Comparison of ENCODE assay signal across 8 cellular contexts in the genomic region with DNA sequence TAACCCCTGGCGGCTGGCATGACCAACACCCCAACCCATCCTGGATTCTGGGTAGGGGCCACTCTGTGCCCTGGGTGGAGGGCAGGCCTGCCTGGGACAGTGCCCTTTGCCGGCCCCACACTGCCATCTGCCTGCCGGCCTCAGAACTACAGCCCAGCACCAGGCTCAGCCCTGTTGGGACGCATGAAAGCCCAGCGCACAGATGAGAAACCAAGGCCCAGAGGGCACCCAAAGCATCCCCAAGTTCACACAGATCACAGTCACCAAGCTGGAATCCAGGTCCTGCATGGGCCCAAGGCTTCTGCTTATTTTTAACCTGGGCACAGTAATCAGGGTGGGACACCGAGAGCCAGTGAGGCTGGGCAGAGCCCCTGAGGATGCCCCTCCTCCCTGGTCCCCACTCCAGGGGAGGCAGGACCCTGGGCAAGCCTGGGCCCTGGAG. TPM values are rescaled to one million over a fixed set of nuclear protein-coding genes. Genes with fewer than 3 reads are reported as not detected.
DNase-seq lines count a peak whose midpoint lies in the region; ATAC-seq, FAIRE-seq and TF ChIP-seq lines count a peak whose summit lies in the region.

No MANE protein-coding gene starts in this region.

- no peak for TF ChIP-seq POLR2A in HepG2 (IDR thresholded peaks at IDR 0.05; ENCODE audit: insufficient read depth in 1 of 2, low read depth in 2 of 2, low read length in 2 of 2)

- 16% methylated on average over 4 of the region's 6 CpGs for WGBS in HepG2 (ENCODE audit: low lambda C conversion rate)

- H3K36me3 ChIP-seq in CD8-positive, alpha-beta memory T cell (ENCODE audit: insufficient read depth, low read length), result peaks cover 11% of the 10 kb centered on the region
- H3K36me3 ChIP-seq in HepG2 (replicated peaks in 1 of 2; ENCODE audit: control insufficient read depth in 1 of 2, insufficient read depth in 2 of 2, low read length in 2 of 2), result 0 out of 5 replicates have a peak, but pooled peaks cover 4 to 8% of the 10 kb centered on the region in 2 experiments

- H3K4me3 Mint-ChIP-seq in CD8-positive, alpha-beta memory T cell, result no peak overlapping the region

- intact Hi-C loops in HepG2 (cut with micrococcal nuclease; ENCODE audit: unreplicated experiment), result loop anchor here (1.0 kb wide), 2 partner anchors 267 to 285 kb away; no protein-coding TSS in a partner anchor

- in situ Hi-C loops in HepG2 (cut with HindIII; ENCODE audit: extremely low pct_ligation_motif_present, low pct_unique_long_range_greater_than_20kb), result loop anchor here (5.0 kb wide), 1 partner anchor 269 kb away; no protein-coding TSS in a partner anchor

- peak; percentile 96 for TF ChIP-seq RAD21 in HepG2 (CRISPR knock-in tag; IDR thresholded peaks at IDR 0.05)

- POLR2A ChIA-PET in CD8-positive, alpha-beta memory T cell (lab: Charles Lee), result no interaction called here
- POLR2A ChIA-PET in HepG2 (lab: Yijun Ruan, JAX), result no interaction called here

- no peak overlapping the region for H3K9ac ChIP-seq in HepG2 (ENCODE audit: insufficient read depth, low read depth, low read length)

- peaks cover 0 to 13% (median 10%) of the 10 kb centered on the region in 5 donors for H3K9me3 Mint-ChIP-seq in CD8-positive, alpha-beta memory T cell

- no peaks in the 10 kb centered on the region for H3K79me2 ChIP-seq in HepG2 (ENCODE audit: insufficient read depth, low read length)

- DNase-seq in CD8-positive, alpha-beta memory T cell, result peak; percentile 18 to 64 (median 26)
- DNase-seq in Kasumi-1 (lab: John Stamatoyannopoulos, UW) (peak; percentile 38 to 40), cerebellar cortex (ENCODE audit: low spot score) (peak; percentile 49), HepG2 (ENCODE audit: low spot score) (peak; percentile 24)
- DNase-seq in activated CD4-positive, alpha-beta T cell treated with anti-CD3 and anti-CD28 coated beads for 1 hour, result peak; percentile 35
- peak in 2 of 3 donors; percentile 13 to 61 for DNase-seq in stimulated activated CD4-positive, alpha-beta T cell treated with anti-CD3 and anti-CD28 coated beads, TNF-alpha, amount 100 ng/mL, for 1 hour (ENCODE audit: low read depth in 3 of 3, low spot score in 1 of 3)

- TF ChIP-seq EP300 in HepG2 (IDR thresholded peaks at IDR 0.05; ENCODE audit: low read depth in 2 of 2, low read length in 2 of 2) (no peak), HepG2 (CRISPR knock-in tag; IDR thresholded peaks at IDR 0.05; ENCODE audit: borderline replicate concordance) (no peak)

- peaks cover 14 to 22% (median 17%) of the 10 kb centered on the region in 3 donors for H3K36me3 Mint-ChIP-seq in CD8-positive, alpha-beta memory T cell

- CTCF ChIA-PET in CD8-positive, alpha-beta memory T cell (lab: Charles Lee), result interaction anchor here (0.7 to 1.6 kb wide), 3 partner anchors 264 to 445 kb away, joined by 3 to 4 read pairs (median 3); no protein-coding TSS in a partner anchor
- CTCF ChIA-PET in HepG2 (lab: Yijun Ruan, JAX; ENCODE audit: low intra/inter-chr PET ratio, low total read pairs), result interaction anchor here (1.1 to 3.4 kb wide), 4 partner anchors 124 to 289 kb away, joined by 3 to 59 read pairs (median 13); no protein-coding TSS in a partner anchor

- H3K4me1 Mint-ChIP-seq in CD8-positive, alpha-beta memory T cell, result no peaks in the 10 kb centered on the region

- peaks cover 13% of the 10 kb centered on the region for H3K9me3 ChIP-seq in CD8-positive, alpha-beta memory T cell (ENCODE audit: low read length)
- peaks cover 7% of the 10 kb centered on the region for H3K9me3 ChIP-seq in HepG2 (ENCODE audit: low read length)

- H2AFZ ChIP-seq in HepG2 (ENCODE audit: low read length), result no peak overlapping the region

- peak; percentile 96 for TF ChIP-seq CTCF in HepG2 (CRISPR knock-in tag; IDR thresholded peaks at IDR 0.05)

- peaks cover 0 to 4% of the 10 kb centered on the region in 2 donors for H3K27me3 Mint-ChIP-seq in CD8-positive, alpha-beta memory T cell

- no peak overlapping the region for H3K27ac ChIP-seq in CD8-positive, alpha-beta memory T cell (ENCODE audit: low read depth, low read length)
- H3K27ac ChIP-seq in HepG2 (ENCODE audit: extremely low read length, insufficient read depth, low read length), result no peak overlapping the region

- H4K20me1 ChIP-seq in HepG2 (ENCODE audit: insufficient read depth, low read length), result no peaks in the 10 kb centered on the region

- peak; percentile 56 for FAIRE-seq in HepG2 (lab: Jason Lieb, UNC)

- no TSS peak for BruUV-seq in HepG2 (replicated peaks; lab: Mats Ljungman, UMichigan)

- no peaks in the 10 kb centered on the region for H3K27me3 ChIP-seq in CD8-positive, alpha-beta memory T cell (ENCODE audit: insufficient read depth, low read length, poor library complexity, severe bottlenecking)
- peaks cover 7 to 27% of the 10 kb centered on the region in 2 experiments; a peak in 4 of 5 replicates for H3K27me3 ChIP-seq in HepG2 (ENCODE audit: control insufficient read depth in 1 of 2, insufficient read depth in 2 of 2, low read length in 2 of 2)

- no peak overlapping the region for H3K4me2 ChIP-seq in HepG2 (ENCODE audit: low read depth, low read length)

- H3K4me1 ChIP-seq in CD8-positive, alpha-beta memory T cell (ENCODE audit: insufficient read depth, low read length), result no peaks in the 10 kb centered on the region
- H3K4me1 ChIP-seq in HepG2 (ENCODE audit: insufficient read depth, low read length), result no peaks in the 10 kb centered on the region

- ATAC-seq in GM19467 (IDR thresholded peaks at IDR 0.05; ENCODE audit: unreplicated experiment), result peak; percentile 55
- ATAC-seq in HepG2, result peak; percentile 87
- no peak for ATAC-seq in HG02884 (IDR thresholded peaks at IDR 0.05; ENCODE audit: unreplicated experiment)

- no peak overlapping the region for H3K4me3 ChIP-seq in CD8-positive, alpha-beta memory T cell (ENCODE audit: low read length)
- H3K4me3 ChIP-seq in HepG2 (replicated peaks in 1 of 3; ENCODE audit: insufficient read depth in 1 of 3, low read depth in 2 of 3, low read length in 3 of 3), result no peak overlapping the region

- H3K27ac Mint-ChIP-seq in CD8-positive, alpha-beta memory T cell, result peak overlapping the region in 3 of 8 donors; percentile 19 to 82 (median 55)

TF ChIP-seq in HepG2, 621 proteins besides CTCF, POLR2A, EP300 and RAD21 (continues in another document):
- TF ChIP-seq NFE2 (CRISPR knock-in tag; IDR thresholded peaks at IDR 0.05) (no peak), SALL1 (CRISPR knock-in tag; IDR thresholded peaks at IDR 0.05) (peak; percentile 35; the same call in 1 of the 2 replicates), SATB2 (CRISPR knock-in tag; IDR thresholded peaks at IDR 0.05) (no peak), YY1 (IDR thresholded peaks at IDR 0.05; ENCODE audit: insufficient read depth, insufficient replicate concordance, low read depth, low read length) (peak; percentile 40)

RNA-seq across cellular contexts. Expression of gene RFLNA, which starts 26.2 kb away (rescaled TPM):
- total RNA-seq in CD8-positive, alpha-beta memory T cell, result not detected
- polyA plus RNA-seq in CD8-positive, alpha-beta memory T cell, result not detected
- not detected in 2 replicates for total RNA-seq in HepG2 (2016; rRNA removed; fragmentation: Illumina TruSeq; extraction: Trizol)
- not detected in 2 replicates for total RNA-seq in HepG2 (2016; cell fraction: cytosol; rRNA removed; fragmentation: Illumina TruSeq; extraction: Trizol; ENCODE audit: low read depth)
- total RNA-seq in HepG2 (2016; cell fraction: insoluble cytoplasmic fraction; rRNA removed; fragmentation: Illumina TruSeq; extraction: Trizol), result not detected in 2 replicates
- total RNA-seq in HepG2 (2016; cell fraction: membrane; rRNA removed; fragmentation: Illumina TruSeq; extraction: Trizol), result not detected in 2 replicates
- total RNA-seq in HepG2 (2016; cell fraction: nucleus; rRNA removed; fragmentation: Illumina TruSeq; extraction: Trizol), result not detected in 2 replicates
- polyA plus RNA-seq in HepG2 (2011; rRNA removed), result not detected in 2 replicates
- not detected in 2 replicates for polyA plus RNA-seq in HepG2 (2011; cell fraction: cytosol; rRNA removed)
- polyA plus RNA-seq in HepG2 (2011; cell fraction: nucleus; rRNA removed), result not detected in 2 replicates
- not detected in 2 replicates for polyA plus RNA-seq in HepG2 (2012)
- polyA plus RNA-seq in HepG2 (2016; cell fraction: cytosol; fragmentation: Illumina TruSeq; extraction: Trizol; ENCODE audit: low read depth), result not detected in 2 replicates
- polyA plus RNA-seq in HepG2 (2016; cell fraction: insoluble cytoplasmic fraction; fragmentation: Illumina TruSeq; extraction: Trizol; ENCODE audit: low read depth), result not detected in 2 replicates
- polyA plus RNA-seq in HepG2 (2016; cell fraction: membrane; fragmentation: Illumina TruSeq; extraction: Trizol; ENCODE audit: low read depth), result not detected in 2 replicates
- not detected in 2 replicates for polyA plus RNA-seq in HepG2 (2016; cell fraction: nucleus; fragmentation: Illumina TruSeq; extraction: Trizol; ENCODE audit: insufficient read depth, low read depth)
- polyA minus RNA-seq in HepG2 (2011; rRNA and poly(A)+ RNA removed; ENCODE audit: low replicate concordance), result not detected in 2 replicates
- polyA minus RNA-seq in HepG2 (2011; cell fraction: cytosol; rRNA and poly(A)+ RNA removed), result not detected in 2 replicates
- polyA minus RNA-seq in HepG2 (2011; cell fraction: nucleus; rRNA and poly(A)+ RNA removed), result not detected in 2 replicates
